Comparison of ENCODE assay signal across 8 cellular contexts in genomic region chr6:137571854-137572253, GRCh38.
DNase-seq lines count a peak whose midpoint lies in the region; ATAC-seq and TF ChIP-seq lines count a peak whose summit lies in the region.

No MANE protein-coding gene starts in this region.

- in situ Hi-C loops in SK-MEL-5 (cut with HindIII; ENCODE audit: low pct_unique_long_range_greater_than_20kb, low sequenced_read_pairs), result no loop called here

- peaks cover 2% of the 10 kb centered on the region for H3K4me1 Mint-ChIP-seq in activated naive CD8-positive, alpha-beta T cell treated with anti-CD3 and anti-CD28 coated beads, Interleukin-2, amount 50 U/mL, for 24 hours
- H3K4me1 Mint-ChIP-seq in stimulated activated naive CD8-positive, alpha-beta T cell treated with anti-CD3 and anti-CD28 coated beads, Interleukin-15, amount 100 ng/mL, for 72 hours, result no peaks in the 10 kb centered on the region

- H3K4me3 ChIP-seq in liver (ENCODE audit: low read depth in 1 of 3, low read length in 3 of 3), result no peak overlapping the region

- ATAC-seq in HG02642 (IDR thresholded peaks at IDR 0.05; ENCODE audit: poor library complexity, unreplicated experiment) (peak; percentile 78), GM21619 (IDR thresholded peaks at IDR 0.05; ENCODE audit: unreplicated experiment) (no peak)
- ATAC-seq in activated naive CD8-positive, alpha-beta T cell treated with anti-CD3 and anti-CD28 coated beads, Interleukin-2, amount 50 U/mL, for 24 hours, result no peak
- ATAC-seq in stimulated activated naive CD8-positive, alpha-beta T cell treated with anti-CD3 and anti-CD28 coated beads, Interleukin-15, amount 100 ng/mL, for 72 hours, result peak; percentile 48

- H3K4me1 ChIP-seq in liver (ENCODE audit: control insufficient read depth in 4 of 4, insufficient read depth in 4 of 4, low read length in 3 of 4), result no peaks in the 10 kb centered on the region

- peak; percentile 43 to 51 for TF ChIP-seq RAD21 in liver (IDR thresholded peaks at IDR 0.05)

- H3K36me3 Mint-ChIP-seq in activated naive CD8-positive, alpha-beta T cell treated with anti-CD3 and anti-CD28 coated beads, Interleukin-2, amount 50 U/mL, for 24 hours (ENCODE audit: low read depth), result no peaks in the 10 kb centered on the region

- no peak overlapping the region for H3K27ac ChIP-seq in liver (ENCODE audit: low read depth in 1 of 2, low read length in 2 of 2)

- no peak overlapping the region for H3K4me3 Mint-ChIP-seq in activated naive CD8-positive, alpha-beta T cell treated with anti-CD3 and anti-CD28 coated beads, Interleukin-2, amount 50 U/mL, for 24 hours
- H3K4me3 Mint-ChIP-seq in stimulated activated naive CD8-positive, alpha-beta T cell treated with anti-CD3 and anti-CD28 coated beads, Interleukin-15, amount 100 ng/mL, for 72 hours, result no peak overlapping the region

- H3K9ac ChIP-seq in liver (ENCODE audit: low read depth in 1 of 2, low read length in 2 of 2), result no peak overlapping the region

- H3K36me3 ChIP-seq in liver (ENCODE audit: control insufficient read depth in 4 of 4, insufficient read depth in 3 of 4, low read depth in 1 of 4, low read length in 3 of 4), result no peaks in the 10 kb centered on the region

- TF ChIP-seq CTCF in liver (IDR thresholded peaks at IDR 0.05; ENCODE audit: low read depth, low read length, missing input control), result peak; percentile 64

- H3K27me3 ChIP-seq in liver (ENCODE audit: control insufficient read depth in 4 of 4, insufficient read depth in 4 of 4, low read length in 3 of 4), result peaks cover 0 to 12% (median 6%) of the 10 kb centered on the region in 4 donors

- no peaks in the 10 kb centered on the region for H3K9me3 ChIP-seq in liver (ENCODE audit: control insufficient read depth in 4 of 4, low read length in 3 of 4)

- peaks cover 10% of the 10 kb centered on the region for H3K27me3 Mint-ChIP-seq in activated naive CD8-positive, alpha-beta T cell treated with anti-CD3 and anti-CD28 coated beads, Interleukin-2, amount 50 U/mL, for 24 hours
- no peaks in the 10 kb centered on the region for H3K27me3 Mint-ChIP-seq in stimulated activated naive CD8-positive, alpha-beta T cell treated with anti-CD3 and anti-CD28 coated beads, Interleukin-15, amount 100 ng/mL, for 72 hours

- no peaks in the 10 kb centered on the region for H3K9me3 Mint-ChIP-seq in activated naive CD8-positive, alpha-beta T cell treated with anti-CD3 and anti-CD28 coated beads, Interleukin-2, amount 50 U/mL, for 24 hours
- H3K9me3 Mint-ChIP-seq in stimulated activated naive CD8-positive, alpha-beta T cell treated with anti-CD3 and anti-CD28 coated beads, Interleukin-15, amount 100 ng/mL, for 72 hours, result peaks cover 0 to 6% of the 10 kb centered on the region in 2 donors

- no peak overlapping the region for H3K27ac Mint-ChIP-seq in activated naive CD8-positive, alpha-beta T cell treated with anti-CD3 and anti-CD28 coated beads, Interleukin-2, amount 50 U/mL, for 24 hours
- H3K27ac Mint-ChIP-seq in stimulated activated naive CD8-positive, alpha-beta T cell treated with anti-CD3 and anti-CD28 coated beads, Interleukin-15, amount 100 ng/mL, for 72 hours, result no peak overlapping the region

- DNase-seq in ELR (ENCODE audit: low read depth) (peak; percentile 46), SK-MEL-5 (ENCODE audit: low read depth, low spot score) (peak; percentile 55), NCI-H2107 treated with DMSO at 0.1 percent for 48 hours (lab: John Stamatoyannopoulos, UW; ENCODE audit: unreplicated experiment) (no peak)
- DNase-seq in activated naive CD8-positive, alpha-beta T cell treated with anti-CD3 and anti-CD28 coated beads, Interleukin-2, amount 50 U/mL, for 24 hours, result peak; percentile 66
- DNase-seq in stimulated activated naive CD8-positive, alpha-beta T cell treated with anti-CD3 and anti-CD28 coated beads, Interleukin-15, amount 100 ng/mL, for 72 hours, result peak; percentile 33 to 52

TF ChIP-seq in liver, 16 proteins besides CTCF, POLR2A, EP300 and RAD21:
- no peak for TF ChIP-seq ATF3 (IDR thresholded peaks at IDR 0.05)
- TF ChIP-seq, protein P1, sequence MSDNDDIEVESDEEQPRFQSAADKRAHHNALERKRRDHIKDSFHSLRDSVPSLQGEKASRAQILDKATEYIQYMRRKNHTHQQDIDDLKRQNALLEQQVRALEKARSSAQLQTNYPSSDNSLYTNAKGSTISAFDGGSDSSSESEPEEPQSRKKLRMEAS (IDR thresholded peaks at IDR 0.05), result no peak
- no peak for TF ChIP-seq HNF4A (conservative IDR thresholded peaks at IDR 0.05)
- no peak for TF ChIP-seq RXRA (IDR thresholded peaks at IDR 0.05)
- no peak for TF ChIP-seq GABPA (IDR thresholded peaks at IDR 0.05 in 1 of 2, conservative IDR thresholded peaks at IDR 0.05 in 1 of 2)
- TF ChIP-seq EGR1 (IDR thresholded peaks at IDR 0.05; ENCODE audit: low read depth in 2 of 2), result no peak
- no peak for TF ChIP-seq REST (IDR thresholded peaks at IDR 0.05)
TF ChIP-seq in liver: peak in this region for 0.

Comparison
In these comparisons a context has a peak if more than half of its experiments do, and no peak if none do; other contexts are left out.
1. ATAC-seq: peak in HG02642 (single experiment) and stimulated activated naive CD8-positive, alpha-beta T cell treated with anti-CD3 and anti-CD28 coated beads, Interleukin-15, amount 100 ng/mL, for 72 hours (single experiment); none in activated naive CD8-positive, alpha-beta T cell treated with anti-CD3 and anti-CD28 coated beads, Interleukin-2, amount 50 U/mL, for 24 hours (single experiment) and GM21619 (single experiment).